19 cellular contexts compared by ENCODE assay signal in genomic region chr16:85312174-85312573, GRCh38.
DNase-seq lines count a peak whose midpoint lies in the region; ATAC-seq and TF ChIP-seq lines count a peak whose summit lies in the region.
"Had no signal": no experiment of that assay in that cellular context is flagged by ENCODE, and none has a peak within 500 bp of the region (broad histone marks: within the 10 kb centered on the region; RNA-seq: fewer than 3 reads in every experiment).

No MANE protein-coding gene starts in this region.

- H3K79me2 ChIP-seq in hepatocyte, result peaks cover 7% of the 10 kb centered on the region

- peak overlapping the region; percentile 95 for H3K18ac ChIP-seq in neuronal stem cell (ENCODE audit: low read length)

- BruUV-seq in Panc1 (replicated peaks; lab: Mats Ljungman, UMichigan), result no TSS peak

- H3K9me3 ChIP-seq in cardiac muscle cell (ENCODE audit: low read depth) (no peaks in the 10 kb centered on the region), Panc1 (ENCODE audit: control insufficient read depth, insufficient read depth, low read depth, low read length) (no peaks in the 10 kb centered on the region), hepatocyte (ENCODE audit: low read depth) (no peaks in the 10 kb centered on the region), neuronal stem cell (replicated peaks in 1 of 2; ENCODE audit: control insufficient read depth in 2 of 2, insufficient read depth in 1 of 2, low read depth in 1 of 2, low read length in 2 of 2) (peaks cover 0 to 2% of the 10 kb centered on the region in 2 donors)
- H3K9me3 ChIP-seq: colonic mucosa, lower lobe of right lung, pancreas had no signal

- H2BK5ac ChIP-seq in neuronal stem cell (ENCODE audit: low read length), result no peak overlapping the region

- H3K4me3 ChIP-seq in cardiac muscle cell (no peak overlapping the region), Panc1 (ENCODE audit: low read depth in 2 of 2, low read length in 2 of 2) (no peak overlapping the region), hepatocyte (no peak overlapping the region), neuronal stem cell (ENCODE audit: low read length in 2 of 2) (no peak overlapping the region)
- H3K4me3 ChIP-seq: colonic mucosa, lower lobe of right lung, pancreas had no signal

- peak overlapping the region; percentile 82 for H3K23ac ChIP-seq in neuronal stem cell (ENCODE audit: low read depth, low read length, poor library complexity)

- peaks cover 82% of the 10 kb centered on the region for H3K4me1 ChIP-seq in cardiac muscle cell (ENCODE audit: low read depth)
- H3K4me1 ChIP-seq in Panc1 (ENCODE audit: control insufficient read depth, insufficient read depth, low read length), result peaks cover 53% of the 10 kb centered on the region
- peaks cover 51% of the 10 kb centered on the region for H3K4me1 ChIP-seq in hepatocyte (ENCODE audit: insufficient read depth)
- peaks cover 48 to 84% of the 10 kb centered on the region in 2 donors for H3K4me1 ChIP-seq in neuronal stem cell (ENCODE audit: control insufficient read depth in 2 of 2, insufficient read depth in 1 of 2, low read depth in 1 of 2, low read length in 2 of 2)
- H3K4me1 ChIP-seq in foreskin keratinocyte, result peaks cover 3% of the 10 kb centered on the region
- H3K4me1 ChIP-seq: colonic mucosa had no signal

- intact Hi-C loops in Right ventricle myocardium inferior (cut with DNase I) (no loop called here), Panc1 (cut with micrococcal nuclease; ENCODE audit: unreplicated experiment) (no loop called here)

- H2BK12ac ChIP-seq in neuronal stem cell (ENCODE audit: low read length), result no peak overlapping the region

- H3K79me1 ChIP-seq in neuronal stem cell (ENCODE audit: low read depth, low read length), result no peaks in the 10 kb centered on the region

- H4K20me1 ChIP-seq in hepatocyte (ENCODE audit: insufficient read depth, poor library complexity, severe bottlenecking), result peaks cover 3% of the 10 kb centered on the region

- in situ Hi-C loops in Panc1 (cut with HindIII; ENCODE audit: low pct_unique_long_range_greater_than_20kb, low sequenced_read_pairs), result no loop called here

- H2AFZ ChIP-seq in hepatocyte (no peak overlapping the region), neuronal stem cell (ENCODE audit: low read length) (no peak overlapping the region)

- WGBS in hepatocyte (ENCODE audit: low lambda C conversion rate, missing lambda C conversion rate), result 81% methylated on average over 11 of the region's 11 CpGs
- no CpG with 5 or more reads among the region's 11 CpGs for WGBS in neuronal stem cell (ENCODE audit: extremely low coverage in 2 of 2, insufficient read length in 2 of 2, insufficient replicate concordance in 1 of 2), 2 donors

- no peaks in the 10 kb centered on the region for H3K9me2 ChIP-seq in hepatocyte (replicated peaks; ENCODE audit: insufficient read depth)

- H3K4ac ChIP-seq in neuronal stem cell (ENCODE audit: low read length), result no peak overlapping the region

- peak overlapping the region; percentile 99 for H2AK5ac ChIP-seq in neuronal stem cell (ENCODE audit: low read depth, low read length)

- ATAC-seq in Right ventricle myocardium inferior (no peak), Panc1 (no peak), foreskin keratinocyte (no peak)
- ATAC-seq: lower lobe of right lung; pancreas; stimulated activated memory B cell treated with anti-CD40 and anti-IgM and Interleukin-4, amounts not matched to agents 10 μg/mL and 1 μg/mL and 100 μg/mL, for 72 hours had no signal

- POLR2A ChIA-PET in Panc1 (lab: Charles Lee), result interaction anchor here (0.6 to 1.1 kb wide), 3 partner anchors 23 to 104 kb away, joined by 8 to 13 read pairs (median 10); no protein-coding TSS in a partner anchor

- peak overlapping the region; percentile 93 for H2BK15ac ChIP-seq in neuronal stem cell (ENCODE audit: low read length)

- H3K14ac ChIP-seq in neuronal stem cell (ENCODE audit: low read length), result no peak overlapping the region

- no peak for TF ChIP-seq CTCF in cardiac muscle cell (IDR thresholded peaks at IDR 0.05; ENCODE audit: low read depth, low read length)
- no peak for TF ChIP-seq CTCF in Panc1 (IDR thresholded peaks at IDR 0.05)
- no peak for TF ChIP-seq CTCF in hepatocyte (IDR thresholded peaks at IDR 0.05; ENCODE audit: poor library complexity)
- no peak for TF ChIP-seq CTCF in foreskin keratinocyte (conservative IDR thresholded peaks at IDR 0.05)

- H2BK120ac ChIP-seq in neuronal stem cell (ENCODE audit: low read depth, low read length), result no peak overlapping the region

- peak overlapping the region; percentile 29 for H4K8ac ChIP-seq in neuronal stem cell (ENCODE audit: low read depth, low read length)

- no peak overlapping the region for H4K91ac ChIP-seq in neuronal stem cell (ENCODE audit: low read depth, low read length, poor library complexity)

- no peaks in the 10 kb centered on the region for H3K27me3 ChIP-seq in cardiac muscle cell
- H3K27me3 ChIP-seq in Panc1 (ENCODE audit: control insufficient read depth, insufficient read depth, low read length), result no peaks in the 10 kb centered on the region
- H3K27me3 ChIP-seq in hepatocyte, result no peaks in the 10 kb centered on the region
- H3K27me3 ChIP-seq in neuronal stem cell (ENCODE audit: control insufficient read depth in 3 of 3, insufficient read depth in 3 of 3, low read depth in 1 of 3, low read length in 3 of 3), result peaks cover 0 to 6% (median 0%) of the 10 kb centered on the region in 3 experiments
- peaks cover 5% of the 10 kb centered on the region for H3K27me3 ChIP-seq in foreskin keratinocyte
- H3K27me3 ChIP-seq: colonic mucosa, pancreas had no signal

- H3K36me3 ChIP-seq in cardiac muscle cell (no peaks in the 10 kb centered on the region), Panc1 (ENCODE audit: control insufficient read depth, insufficient read depth, low read length) (no peaks in the 10 kb centered on the region), hepatocyte (replicated peaks; ENCODE audit: insufficient read depth, low read depth) (no peaks in the 10 kb centered on the region), neuronal stem cell (replicated peaks in 1 of 2; ENCODE audit: control insufficient read depth in 2 of 2, insufficient read depth in 2 of 2, low read length in 2 of 2) (no peaks in the 10 kb centered on the region)
- H3K36me3 ChIP-seq: colonic mucosa, lower lobe of right lung, pancreas had no signal

- peak overlapping the region; percentile 93 for H3K27ac ChIP-seq in cardiac muscle cell
- peak overlapping the region; percentile 63; the same call in 1 of the 2 replicates for H3K27ac ChIP-seq in Panc1 (ENCODE audit: low read length)
- peak overlapping the region; percentile 84 for H3K27ac ChIP-seq in hepatocyte
- H3K27ac ChIP-seq in neuronal stem cell (replicated peaks; ENCODE audit: low read length), result no peak overlapping the region
- no peak overlapping the region for H3K27ac ChIP-seq in foreskin keratinocyte
- H3K27ac ChIP-seq: colonic mucosa, lower lobe of right lung, pancreas had no signal

- CTCF ChIA-PET in Panc1 (lab: Charles Lee), result no interaction called here

- no peak for DNase-seq in cardiac muscle cell (ENCODE audit: low read depth in 1 of 2, low spot score in 1 of 2)
- DNase-seq in Right ventricle myocardium inferior (ENCODE audit: missing footprints), result no peak
- DNase-seq in Panc1 (ENCODE audit: low read depth, low spot score), result no peak
- DNase-seq in hepatocyte (ENCODE audit: low spot score), result no peak
- no peak for DNase-seq in neuronal stem cell (ENCODE audit: low spot score)
- no peak for DNase-seq in NCI-H774 (lab: John Stamatoyannopoulos, UW)
- no peak for DNase-seq in dermis blood vessel endothelial cell
- no peak for DNase-seq in foreskin keratinocyte
- DNase-seq: activated B cell treated with CpG ODN at 0.5 μM for 24 hours; activated CD4-positive, alpha-beta memory T cell treated with anti-CD3 and anti-CD28 coated beads for 36 hours; amygdala; colonic mucosa; H9; lower lobe of right lung; NCI-H2171 treated with DMSO at 0.1 percent for 48 hours; NCI-H524; stimulated activated CD4-positive, alpha-beta T cell treated with anti-CD3 and anti-CD28 coated beads, Interleukin-4, amount 100 ng/mL, for 1 hour had no signal

- H3K9ac ChIP-seq in neuronal stem cell (ENCODE audit: low read depth, low read length, poor library complexity), result no peak overlapping the region

- H3K4me2 ChIP-seq in hepatocyte (no peak overlapping the region), neuronal stem cell (ENCODE audit: insufficient read depth, low read length, poor library complexity, severe bottlenecking) (no peak overlapping the region)

Comparison
In these comparisons a context has a peak if more than half of its experiments do, and no peak if none do; other contexts are left out.
1. H3K27ac ChIP-seq: peak in cardiac muscle cell (single experiment), Panc1 (single experiment) and hepatocyte (single experiment); none in neuronal stem cell (single experiment) and foreskin keratinocyte (single experiment).